Comparison of ENCODE assay signal across 22 cellular contexts in genomic region chr6:27100921-27101320, GRCh38.
"Had no signal": no experiment of that assay in that cellular context is flagged by ENCODE, and none has a peak within 500 bp of the region (broad histone marks: within the 10 kb centered on the region; RNA-seq: fewer than 3 reads in every experiment).

No MANE protein-coding gene starts in this region.

- H3K27ac ChIP-seq: colonic mucosa, esophagus muscularis mucosa, gastroesophageal sphincter, heart left ventricle, hepatocyte, left lung, lower lobe of right lung had no signal

- DNase-seq: colonic mucosa; cortex of kidney; effector CD8-positive, alpha-beta T cell; effector memory CD8-positive, alpha-beta T cell; endodermal cell; foreskin melanocyte; heart left ventricle; hypothalamus; immature natural killer cell; left cardiac atrium; left lung; left ventricle myocardium superior; lower lobe of right lung; mesenchymal stem cell; mucosa of descending colon; naive B cell; naive thymus-derived CD8-positive, alpha-beta T cell had no signal

- FAIRE-seq: endothelial cell of umbilical vein, keratinocyte had no signal

- H3K36me3 ChIP-seq: colonic mucosa, esophagus muscularis mucosa, gastroesophageal sphincter, heart left ventricle, left lung, lower lobe of right lung had no signal

- H3K4me3 ChIP-seq: colonic mucosa, esophagus muscularis mucosa, gastroesophageal sphincter, heart left ventricle, hepatocyte, left lung, lower lobe of right lung, mucosa of descending colon had no signal

- H3K4me1 ChIP-seq: colonic mucosa had no signal

- H2AFZ ChIP-seq: hepatocyte had no signal

- H3K9me3 ChIP-seq: colonic mucosa, esophagus muscularis mucosa, gastroesophageal sphincter, heart left ventricle, left lung, lower lobe of right lung, mucosa of descending colon had no signal

- H3K79me2 ChIP-seq: hepatocyte had no signal

- ATAC-seq: effector memory CD8-positive, alpha-beta T cell; gastroesophageal sphincter; heart left ventricle; left cardiac atrium; left lung; left ventricle myocardium superior; lower lobe of right lung; mucosa of descending colon; naive thymus-derived CD8-positive, alpha-beta T cell had no signal

- H3K4me2 ChIP-seq: hepatocyte had no signal

- H3K27me3 ChIP-seq: hepatocyte had no signal
